Comparison of ENCODE assay signal across 1 cellular context in the genomic region with DNA sequence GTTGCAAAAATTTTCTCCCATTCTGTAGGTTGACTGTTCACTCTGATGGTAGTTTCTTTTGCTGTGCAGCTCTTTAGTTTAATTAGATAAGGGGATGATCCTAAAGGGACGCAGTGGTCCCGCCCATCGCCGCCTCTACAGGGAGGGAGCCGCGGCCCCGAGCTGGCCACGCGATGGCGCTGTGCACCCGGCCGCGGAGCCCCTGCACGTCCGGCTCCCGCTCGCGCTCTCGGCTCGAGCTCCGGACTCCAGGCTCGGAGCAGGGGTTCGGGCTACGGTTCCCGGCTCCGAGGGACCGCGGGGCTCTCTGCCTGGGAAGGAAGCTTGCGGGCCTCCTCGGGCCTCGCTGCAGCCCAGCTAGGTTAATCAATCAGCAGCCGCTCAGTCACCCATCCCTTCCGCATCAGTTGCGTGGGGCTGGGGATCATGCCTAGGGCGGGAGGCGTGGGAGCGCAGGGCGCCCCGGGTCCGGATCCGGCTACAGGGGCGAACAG.
TF ChIP-seq lines count a peak whose summit lies in the region.

No MANE protein-coding gene starts in this region.

TF ChIP-seq in HEK293, 187 proteins besides CTCF, POLR2A, EP300 and RAD21 (continued from another document):
- TF ChIP-seq, protein P1, sequence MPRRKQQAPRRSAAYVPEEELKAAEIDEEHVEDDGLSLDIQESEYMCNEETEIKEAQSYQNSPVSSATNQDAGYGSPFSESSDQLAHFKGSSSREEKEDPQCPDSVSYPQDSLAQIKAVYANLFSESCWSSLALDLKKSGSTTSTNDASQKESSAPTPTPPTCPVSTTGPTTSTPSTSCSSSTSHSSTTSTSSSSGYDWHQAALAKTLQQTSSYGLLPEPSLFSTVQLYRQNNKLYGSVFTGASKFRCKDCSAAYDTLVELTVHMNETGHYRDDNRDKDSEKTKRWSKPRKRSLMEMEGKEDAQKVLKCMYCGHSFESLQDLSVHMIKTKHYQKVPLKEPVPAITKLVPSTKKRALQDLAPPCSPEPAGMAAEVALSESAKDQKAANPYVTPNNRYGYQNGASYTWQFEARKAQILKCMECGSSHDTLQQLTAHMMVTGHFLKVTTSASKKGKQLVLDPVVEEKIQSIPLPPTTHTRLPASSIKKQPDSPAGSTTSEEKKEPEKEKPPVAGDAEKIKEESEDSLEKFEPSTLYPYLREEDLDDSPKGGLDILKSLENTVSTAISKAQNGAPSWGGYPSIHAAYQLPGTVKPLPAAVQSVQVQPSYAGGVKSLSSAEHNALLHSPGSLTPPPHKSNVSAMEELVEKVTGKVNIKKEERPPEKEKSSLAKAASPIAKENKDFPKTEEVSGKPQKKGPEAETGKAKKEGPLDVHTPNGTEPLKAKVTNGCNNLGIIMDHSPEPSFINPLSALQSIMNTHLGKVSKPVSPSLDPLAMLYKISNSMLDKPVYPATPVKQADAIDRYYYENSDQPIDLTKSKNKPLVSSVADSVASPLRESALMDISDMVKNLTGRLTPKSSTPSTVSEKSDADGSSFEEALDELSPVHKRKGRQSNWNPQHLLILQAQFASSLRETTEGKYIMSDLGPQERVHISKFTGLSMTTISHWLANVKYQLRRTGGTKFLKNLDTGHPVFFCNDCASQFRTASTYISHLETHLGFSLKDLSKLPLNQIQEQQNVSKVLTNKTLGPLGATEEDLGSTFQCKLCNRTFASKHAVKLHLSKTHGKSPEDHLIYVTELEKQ (tag by site-specific recombination; IDR thresholded peaks at IDR 0.05; ENCODE audit: borderline replicate concordance) = no peak
- peak; percentile 48; the same call in 1 of the 2 replicates for TF ChIP-seq SP3 (tag by site-specific recombination; IDR thresholded peaks at IDR 0.05)
- peak; percentile 91 for TF ChIP-seq ZSCAN30 (tag by site-specific recombination; IDR thresholded peaks at IDR 0.05)
- TF ChIP-seq, protein P2, sequence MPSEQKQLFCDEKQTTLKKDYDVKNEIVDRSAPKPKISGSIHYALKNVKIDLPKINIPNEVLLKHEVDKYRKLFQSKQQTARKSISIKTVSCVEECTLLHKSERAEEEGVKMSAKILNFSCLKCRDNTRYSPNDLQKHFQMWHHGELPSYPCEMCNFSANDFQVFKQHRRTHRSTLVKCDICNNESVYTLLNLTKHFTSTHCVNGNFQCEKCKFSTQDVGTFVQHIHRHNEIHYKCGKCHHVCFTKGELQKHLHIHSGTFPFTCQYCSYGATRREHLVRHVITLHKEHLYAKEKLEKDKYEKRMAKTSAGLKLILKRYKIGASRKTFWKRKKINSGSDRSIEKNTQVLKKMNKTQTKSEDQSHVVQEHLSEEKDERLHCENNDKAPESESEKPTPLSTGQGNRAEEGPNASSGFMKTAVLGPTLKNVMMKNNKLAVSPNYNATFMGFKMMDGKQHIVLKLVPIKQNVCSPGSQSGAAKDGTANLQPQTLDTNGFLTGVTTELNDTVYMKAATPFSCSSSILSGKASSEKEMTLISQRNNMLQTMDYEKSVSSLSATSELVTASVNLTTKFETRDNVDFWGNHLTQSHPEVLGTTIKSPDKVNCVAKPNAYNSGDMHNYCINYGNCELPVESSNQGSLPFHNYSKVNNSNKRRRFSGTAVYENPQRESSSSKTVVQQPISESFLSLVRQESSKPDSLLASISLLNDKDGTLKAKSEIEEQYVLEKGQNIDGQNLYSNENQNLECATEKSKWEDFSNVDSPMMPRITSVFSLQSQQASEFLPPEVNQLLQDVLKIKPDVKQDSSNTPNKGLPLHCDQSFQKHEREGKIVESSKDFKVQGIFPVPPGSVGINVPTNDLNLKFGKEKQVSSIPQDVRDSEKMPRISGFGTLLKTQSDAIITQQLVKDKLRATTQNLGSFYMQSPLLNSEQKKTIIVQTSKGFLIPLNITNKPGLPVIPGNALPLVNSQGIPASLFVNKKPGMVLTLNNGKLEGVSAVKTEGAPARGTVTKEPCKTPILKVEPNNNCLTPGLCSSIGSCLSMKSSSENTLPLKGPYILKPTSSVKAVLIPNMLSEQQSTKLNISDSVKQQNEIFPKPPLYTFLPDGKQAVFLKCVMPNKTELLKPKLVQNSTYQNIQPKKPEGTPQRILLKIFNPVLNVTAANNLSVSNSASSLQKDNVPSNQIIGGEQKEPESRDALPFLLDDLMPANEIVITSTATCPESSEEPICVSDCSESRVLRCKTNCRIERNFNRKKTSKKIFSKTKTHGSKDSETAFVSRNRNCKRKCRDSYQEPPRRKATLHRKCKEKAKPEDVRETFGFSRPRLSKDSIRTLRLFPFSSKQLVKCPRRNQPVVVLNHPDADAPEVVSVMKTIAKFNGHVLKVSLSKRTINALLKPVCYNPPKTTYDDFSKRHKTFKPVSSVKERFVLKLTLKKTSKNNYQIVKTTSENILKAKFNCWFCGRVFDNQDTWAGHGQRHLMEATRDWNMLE (tag by site-specific recombination; conservative IDR thresholded peaks at IDR 0.05; ENCODE audit: low read depth) = no peak
- TF ChIP-seq, protein P3, sequence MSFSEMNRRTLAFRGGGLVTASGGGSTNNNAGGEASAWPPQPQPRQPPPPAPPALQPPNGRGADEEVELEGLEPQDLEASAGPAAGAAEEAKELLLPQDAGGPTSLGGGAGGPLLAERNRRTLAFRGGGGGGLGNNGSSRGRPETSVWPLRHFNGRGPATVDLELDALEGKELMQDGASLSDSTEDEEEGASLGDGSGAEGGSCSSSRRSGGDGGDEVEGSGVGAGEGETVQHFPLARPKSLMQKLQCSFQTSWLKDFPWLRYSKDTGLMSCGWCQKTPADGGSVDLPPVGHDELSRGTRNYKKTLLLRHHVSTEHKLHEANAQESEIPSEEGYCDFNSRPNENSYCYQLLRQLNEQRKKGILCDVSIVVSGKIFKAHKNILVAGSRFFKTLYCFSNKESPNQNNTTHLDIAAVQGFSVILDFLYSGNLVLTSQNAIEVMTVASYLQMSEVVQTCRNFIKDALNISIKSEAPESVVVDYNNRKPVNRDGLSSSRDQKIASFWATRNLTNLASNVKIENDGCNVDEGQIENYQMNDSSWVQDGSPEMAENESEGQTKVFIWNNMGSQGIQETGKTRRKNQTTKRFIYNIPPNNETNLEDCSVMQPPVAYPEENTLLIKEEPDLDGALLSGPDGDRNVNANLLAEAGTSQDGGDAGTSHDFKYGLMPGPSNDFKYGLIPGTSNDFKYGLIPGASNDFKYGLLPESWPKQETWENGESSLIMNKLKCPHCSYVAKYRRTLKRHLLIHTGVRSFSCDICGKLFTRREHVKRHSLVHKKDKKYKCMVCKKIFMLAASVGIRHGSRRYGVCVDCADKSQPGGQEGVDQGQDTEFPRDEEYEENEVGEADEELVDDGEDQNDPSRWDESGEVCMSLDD (tag by site-specific recombination; IDR thresholded peaks at IDR 0.05) = no peak
- TF ChIP-seq ZNF202 (tag by site-specific recombination; IDR thresholded peaks at IDR 0.05; ENCODE audit: borderline replicate concordance) = no peak
- TF ChIP-seq, protein P4, sequence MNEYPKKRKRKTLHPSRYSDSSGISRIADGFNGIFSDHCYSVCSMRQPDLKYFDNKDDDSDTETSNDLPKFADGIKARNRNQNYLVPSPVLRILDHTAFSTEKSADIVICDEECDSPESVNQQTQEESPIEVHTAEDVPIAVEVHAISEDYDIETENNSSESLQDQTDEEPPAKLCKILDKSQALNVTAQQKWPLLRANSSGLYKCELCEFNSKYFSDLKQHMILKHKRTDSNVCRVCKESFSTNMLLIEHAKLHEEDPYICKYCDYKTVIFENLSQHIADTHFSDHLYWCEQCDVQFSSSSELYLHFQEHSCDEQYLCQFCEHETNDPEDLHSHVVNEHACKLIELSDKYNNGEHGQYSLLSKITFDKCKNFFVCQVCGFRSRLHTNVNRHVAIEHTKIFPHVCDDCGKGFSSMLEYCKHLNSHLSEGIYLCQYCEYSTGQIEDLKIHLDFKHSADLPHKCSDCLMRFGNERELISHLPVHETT (tag by site-specific recombination; IDR thresholded peaks at IDR 0.05) = no peak
- TF ChIP-seq, protein P5, sequence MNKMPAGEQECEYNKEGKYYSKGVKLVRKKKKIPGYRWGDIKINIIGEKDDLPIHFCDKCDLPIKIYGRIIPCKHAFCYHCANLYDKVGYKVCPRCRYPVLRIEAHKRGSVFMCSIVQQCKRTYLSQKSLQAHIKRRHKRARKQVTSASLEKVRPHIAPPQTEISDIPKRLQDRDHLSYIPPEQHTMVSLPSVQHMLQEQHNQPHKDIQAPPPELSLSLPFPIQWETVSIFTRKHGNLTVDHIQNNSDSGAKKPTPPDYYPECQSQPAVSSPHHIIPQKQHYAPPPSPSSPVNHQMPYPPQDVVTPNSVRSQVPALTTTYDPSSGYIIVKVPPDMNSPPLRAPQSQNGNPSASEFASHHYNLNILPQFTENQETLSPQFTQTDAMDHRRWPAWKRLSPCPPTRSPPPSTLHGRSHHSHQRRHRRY (tag by site-specific recombination; IDR thresholded peaks at IDR 0.05) = no peak
- TF ChIP-seq BCL11B (tag by site-specific recombination; IDR thresholded peaks at IDR 0.05; ENCODE audit: low read depth) = no peak
- TF ChIP-seq ZNF140 (tag by site-specific recombination; IDR thresholded peaks at IDR 0.05) = no peak
- TF ChIP-seq, protein P6, sequence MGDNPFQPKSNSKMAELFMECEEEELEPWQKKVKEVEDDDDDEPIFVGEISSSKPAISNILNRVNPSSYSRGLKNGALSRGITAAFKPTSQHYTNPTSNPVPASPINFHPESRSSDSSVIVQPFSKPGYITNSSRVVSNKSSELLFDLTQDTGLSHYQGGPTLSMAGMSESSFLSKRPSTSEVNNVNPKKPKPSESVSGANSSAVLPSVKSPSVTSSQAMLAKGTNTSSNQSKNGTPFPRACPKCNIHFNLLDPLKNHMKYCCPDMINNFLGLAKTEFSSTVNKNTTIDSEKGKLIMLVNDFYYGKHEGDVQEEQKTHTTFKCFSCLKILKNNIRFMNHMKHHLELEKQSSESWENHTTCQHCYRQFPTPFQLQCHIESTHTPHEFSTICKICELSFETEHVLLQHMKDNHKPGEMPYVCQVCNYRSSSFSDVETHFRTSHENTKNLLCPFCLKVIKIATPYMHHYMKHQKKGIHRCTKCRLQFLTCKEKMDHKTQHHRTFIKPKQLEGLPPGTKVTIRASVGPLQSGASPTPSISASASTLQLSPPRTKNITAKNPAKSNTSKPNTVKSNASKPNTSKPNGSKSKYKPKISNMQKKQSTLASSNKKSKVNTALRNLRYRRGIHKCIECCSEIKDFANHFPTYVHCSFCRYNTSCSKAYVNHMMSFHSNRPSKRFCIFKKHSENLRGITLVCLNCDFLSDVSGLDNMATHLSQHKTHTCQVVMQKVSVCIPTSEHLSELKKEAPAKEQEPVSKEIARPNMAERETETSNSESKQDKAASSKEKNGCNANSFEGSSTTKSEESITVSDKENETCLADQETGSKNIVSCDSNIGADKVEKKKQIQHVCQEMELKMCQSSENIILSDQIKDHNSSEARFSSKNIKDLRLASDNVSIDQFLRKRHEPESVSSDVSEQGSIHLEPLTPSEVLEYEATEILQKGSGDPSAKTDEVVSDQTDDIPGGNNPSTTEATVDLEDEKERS (tag by site-specific recombination; IDR thresholded peaks at IDR 0.05) = no peak
- no peak for TF ChIP-seq ZNF426 (tag by site-specific recombination; IDR thresholded peaks at IDR 0.05)
- no peak for TF ChIP-seq ZNF768 (tag by site-specific recombination; IDR thresholded peaks at IDR 0.05)
- TF ChIP-seq, protein P7, sequence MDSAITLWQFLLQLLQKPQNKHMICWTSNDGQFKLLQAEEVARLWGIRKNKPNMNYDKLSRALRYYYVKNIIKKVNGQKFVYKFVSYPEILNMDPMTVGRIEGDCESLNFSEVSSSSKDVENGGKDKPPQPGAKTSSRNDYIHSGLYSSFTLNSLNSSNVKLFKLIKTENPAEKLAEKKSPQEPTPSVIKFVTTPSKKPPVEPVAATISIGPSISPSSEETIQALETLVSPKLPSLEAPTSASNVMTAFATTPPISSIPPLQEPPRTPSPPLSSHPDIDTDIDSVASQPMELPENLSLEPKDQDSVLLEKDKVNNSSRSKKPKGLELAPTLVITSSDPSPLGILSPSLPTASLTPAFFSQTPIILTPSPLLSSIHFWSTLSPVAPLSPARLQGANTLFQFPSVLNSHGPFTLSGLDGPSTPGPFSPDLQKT (IDR thresholded peaks at IDR 0.05; ENCODE audit: borderline replicate concordance, low read depth, low read length) = no peak
- TF ChIP-seq, protein P8, sequence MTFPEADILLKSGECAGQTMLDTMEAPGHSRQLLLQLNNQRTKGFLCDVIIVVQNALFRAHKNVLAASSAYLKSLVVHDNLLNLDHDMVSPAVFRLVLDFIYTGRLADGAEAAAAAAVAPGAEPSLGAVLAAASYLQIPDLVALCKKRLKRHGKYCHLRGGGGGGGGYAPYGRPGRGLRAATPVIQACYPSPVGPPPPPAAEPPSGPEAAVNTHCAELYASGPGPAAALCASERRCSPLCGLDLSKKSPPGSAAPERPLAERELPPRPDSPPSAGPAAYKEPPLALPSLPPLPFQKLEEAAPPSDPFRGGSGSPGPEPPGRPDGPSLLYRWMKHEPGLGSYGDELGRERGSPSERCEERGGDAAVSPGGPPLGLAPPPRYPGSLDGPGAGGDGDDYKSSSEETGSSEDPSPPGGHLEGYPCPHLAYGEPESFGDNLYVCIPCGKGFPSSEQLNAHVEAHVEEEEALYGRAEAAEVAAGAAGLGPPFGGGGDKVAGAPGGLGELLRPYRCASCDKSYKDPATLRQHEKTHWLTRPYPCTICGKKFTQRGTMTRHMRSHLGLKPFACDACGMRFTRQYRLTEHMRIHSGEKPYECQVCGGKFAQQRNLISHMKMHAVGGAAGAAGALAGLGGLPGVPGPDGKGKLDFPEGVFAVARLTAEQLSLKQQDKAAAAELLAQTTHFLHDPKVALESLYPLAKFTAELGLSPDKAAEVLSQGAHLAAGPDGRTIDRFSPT (tag by site-specific recombination; IDR thresholded peaks at IDR 0.05) = no peak
- TF ChIP-seq, protein P9, sequence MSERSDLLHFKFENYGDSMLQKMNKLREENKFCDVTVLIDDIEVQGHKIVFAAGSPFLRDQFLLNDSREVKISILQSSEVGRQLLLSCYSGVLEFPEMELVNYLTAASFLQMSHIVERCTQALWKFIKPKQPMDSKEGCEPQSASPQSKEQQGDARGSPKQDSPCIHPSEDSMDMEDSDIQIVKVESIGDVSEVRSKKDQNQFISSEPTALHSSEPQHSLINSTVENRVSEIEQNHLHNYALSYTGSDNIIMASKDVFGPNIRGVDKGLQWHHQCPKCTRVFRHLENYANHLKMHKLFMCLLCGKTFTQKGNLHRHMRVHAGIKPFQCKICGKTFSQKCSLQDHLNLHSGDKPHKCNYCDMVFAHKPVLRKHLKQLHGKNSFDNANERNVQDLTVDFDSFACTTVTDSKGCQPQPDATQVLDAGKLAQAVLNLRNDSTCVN (tag by site-specific recombination; optimal IDR thresholded peaks at IDR 0.05) = peak; percentile 58
- no peak for TF ChIP-seq ZNF239 (tag by site-specific recombination; IDR thresholded peaks at IDR 0.05)
- no peak for TF ChIP-seq SETDB1 (IDR thresholded peaks at IDR 0.05; ENCODE audit: insufficient read length, low read length)
- TF ChIP-seq ZNF792 (tag by site-specific recombination; IDR thresholded peaks at IDR 0.05) = no peak
- no peak for TF ChIP-seq ZNF132 (tag by site-specific recombination; IDR thresholded peaks at IDR 0.05; ENCODE audit: borderline replicate concordance)
TF ChIP-seq in HEK293: peak in this region for 24.
